ENCODE assay signal across 1 cellular context in genomic region chr15:75843618-75844610, GRCh38.
TF ChIP-seq lines count a peak whose summit lies in the region.

No MANE protein-coding gene starts in this region.

TF ChIP-seq in H1, 55 proteins besides CTCF, POLR2A, EP300 and RAD21 (continued from another document):
- TF ChIP-seq CREB1 (IDR thresholded peaks at IDR 0.05) = 0 out of 2 replicates have a peak, but pooled peaks have one; percentile 3
- TF ChIP-seq PHF8 (conservative IDR thresholded peaks at IDR 0.05; ENCODE audit: low read depth, low read length) = peak; percentile 70
- TF ChIP-seq SIN3A (conservative IDR thresholded peaks at IDR 0.05 in 1 of 2, IDR thresholded peaks at IDR 0.05 in 1 of 2; ENCODE audit: low read depth in 1 of 2, low read length in 2 of 2) = peak in 1 of 2 experiments; percentile 69; a peak in 2 of 4 replicates
- peak; percentile 65 for TF ChIP-seq POLR2AphosphoS5 (IDR thresholded peaks at IDR 0.05; ENCODE audit: low read depth, low read length)
- TF ChIP-seq TAF1 (IDR thresholded peaks at IDR 0.05; ENCODE audit: low read depth, low read length) = peak; percentile 48; the same call in 1 of the 2 replicates
- TF ChIP-seq E2F6 (IDR thresholded peaks at IDR 0.05) = peak; percentile 28; the same call in 1 of the 2 replicates
- 0 out of 2 replicates have a peak, but pooled peaks have one; percentile 15 for TF ChIP-seq TBP (IDR thresholded peaks at IDR 0.05; ENCODE audit: low read depth, low read length)
- peak; percentile 62 for TF ChIP-seq YY1 (IDR thresholded peaks at IDR 0.05; ENCODE audit: low read depth, low read length)
- TF ChIP-seq KDM4A (IDR thresholded peaks at IDR 0.05; ENCODE audit: low read depth, low read length, severe bottlenecking) = peak; percentile 46
- TF ChIP-seq SRF (IDR thresholded peaks at IDR 0.05; ENCODE audit: low read depth, low read length) = no peak
- TF ChIP-seq RBBP5 (IDR thresholded peaks at IDR 0.05; ENCODE audit: borderline replicate concordance, low read depth, low read length) = peak; percentile 68; the same call in 1 of the 2 replicates
- peak; percentile 69 for TF ChIP-seq MAX (IDR thresholded peaks at IDR 0.05)
